Comparison of ENCODE assay signal across 13 cellular contexts in the genomic region with DNA sequence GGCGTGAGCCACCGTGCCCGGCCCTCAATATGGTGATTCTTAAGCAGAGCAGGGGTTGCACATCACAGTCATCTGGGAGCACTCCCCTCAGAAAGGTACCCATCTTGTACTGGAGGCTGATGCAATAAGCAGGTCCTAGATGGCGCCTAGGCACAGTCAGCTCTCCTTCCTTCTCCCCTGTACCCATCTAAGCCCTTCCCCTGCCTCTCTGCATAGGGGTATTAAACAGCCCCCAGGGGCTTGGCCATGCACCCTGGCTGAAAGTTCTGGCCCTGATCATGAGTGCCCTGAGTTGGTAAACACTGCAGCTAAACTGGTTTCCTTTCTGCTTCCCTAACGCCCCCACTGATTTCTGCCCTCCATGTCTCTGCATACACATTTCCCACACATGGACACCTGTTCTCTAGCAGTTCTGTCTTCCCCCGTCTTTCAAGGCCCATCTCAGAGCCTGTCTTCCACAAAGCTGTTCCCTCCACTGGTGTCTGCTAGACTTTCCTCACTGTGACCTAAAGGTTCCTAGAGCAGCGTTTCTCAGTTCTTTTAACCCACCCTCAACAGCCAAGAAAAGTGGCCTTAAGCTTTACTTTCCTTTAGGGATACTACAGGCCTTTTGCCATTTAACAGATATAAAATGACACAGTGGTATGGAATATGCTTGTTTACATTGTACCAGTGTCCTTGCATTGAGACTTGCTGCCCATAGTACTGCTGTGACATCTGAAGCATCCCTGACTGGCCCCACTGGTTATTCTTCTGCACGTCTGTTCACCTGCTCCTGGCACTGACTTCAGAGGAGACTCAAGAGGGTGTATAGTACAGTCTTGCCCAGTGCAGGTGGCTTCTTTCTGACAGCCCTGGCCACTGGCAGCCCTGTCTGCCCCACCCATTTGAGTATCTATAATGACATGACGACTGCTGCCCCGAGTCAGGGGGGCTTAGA. TPM values are rescaled to one million over a fixed set of nuclear protein-coding genes. Genes with fewer than 3 reads are reported as not detected.
DNase-seq lines count a peak whose midpoint lies in the region; ATAC-seq and TF ChIP-seq lines count a peak whose summit lies in the region.
"Had no signal": no experiment of that assay in that cellular context is flagged by ENCODE, and none has a peak within 500 bp of the region (broad histone marks: within the 10 kb centered on the region; RNA-seq: fewer than 3 reads in every experiment).

No MANE protein-coding gene starts in this region.

- H3K36me3 ChIP-seq in mammary epithelial cell (ENCODE audit: insufficient read depth, low read length) (no peaks in the 10 kb centered on the region), PC-3 (ENCODE audit: low read depth, low read length) (no peaks in the 10 kb centered on the region; the same call in 1 of the 2 replicates)

- CTCF ChIA-PET in MCF 10A (lab: Yijun Ruan, JAX) (no interaction called here), mammary epithelial cell (lab: Charles Lee; ENCODE audit: low non-redundant PET) (no interaction called here), PC-3 (lab: Charles Lee) (no interaction called here)

- 52% methylated on average over 10 of the region's 10 CpGs for WGBS in mammary epithelial cell (ENCODE audit: low coverage, missing lambda C conversion rate)

- peaks cover 98% of the 10 kb centered on the region for H3K79me2 ChIP-seq in mammary epithelial cell (ENCODE audit: insufficient read depth, low read length)
- H3K79me2 ChIP-seq in PC-3 (ENCODE audit: low read length) = peaks cover 97% of the 10 kb centered on the region

- POLR2A ChIA-PET in MCF 10A (lab: Yijun Ruan, JAX) = interaction anchor here (0.6 to 0.7 kb wide), 2 partner anchors 38 to 59 kb away, joined by 3 to 4 read pairs; partner anchors contain the start of gene SDF2L1
- POLR2A ChIA-PET in PC-3 (lab: Charles Lee; ENCODE audit: unreplicated experiment) = no interaction called here

- no TSS peak for BruUV-seq in MCF 10A (replicated peaks; lab: Mats Ljungman, UMichigan)
- no TSS peak for BruUV-seq in mammary epithelial cell (replicated peaks; lab: Mats Ljungman, UMichigan)
- no TSS peak for BruUV-seq in PC-3 (replicated peaks; lab: Mats Ljungman, UMichigan)

- H3K4me3 ChIP-seq in mammary epithelial cell (replicated peaks in 1 of 3; ENCODE audit: insufficient read depth in 1 of 3, low read depth in 2 of 3, low read length in 3 of 3) (no peak overlapping the region), PC-3 (ENCODE audit: low read length) (no peak overlapping the region)

- H3K27ac ChIP-seq in mammary epithelial cell (ENCODE audit: insufficient read depth, low read depth, low read length) (no peak overlapping the region), PC-3 (ENCODE audit: low read length) (no peak overlapping the region)
- H3K27ac ChIP-seq: KMS-11 had no signal

- no peak overlapping the region for H2AFZ ChIP-seq in mammary epithelial cell (ENCODE audit: low read depth, low read length)
- no peak overlapping the region for H2AFZ ChIP-seq in PC-3 (ENCODE audit: low read length)

- H3K4me1 Mint-ChIP-seq in MCF 10A (ENCODE audit: insufficient read depth, unreplicated experiment) (peaks cover 14% of the 10 kb centered on the region), T-helper 17 cell (peaks cover 37% of the 10 kb centered on the region), glutamatergic neuron (ENCODE audit: low read depth, unreplicated experiment) (peaks cover 15% of the 10 kb centered on the region), type B pancreatic cell (ENCODE audit: unreplicated experiment) (peaks cover 25% of the 10 kb centered on the region)

- H4K20me1 ChIP-seq in mammary epithelial cell (ENCODE audit: insufficient read depth, low read length) = peaks cover 29% of the 10 kb centered on the region
- peaks cover 53% of the 10 kb centered on the region for H4K20me1 ChIP-seq in PC-3 (ENCODE audit: low read length)

- no peaks in the 10 kb centered on the region for H3K9me2 ChIP-seq in PC-3 (replicated peaks; ENCODE audit: low read length)

- H3K27me3 ChIP-seq in mammary epithelial cell (ENCODE audit: insufficient read depth, low read length) (no peaks in the 10 kb centered on the region), PC-3 (ENCODE audit: low read length) (no peaks in the 10 kb centered on the region)

- no peak for TF ChIP-seq CTCF in MCF 10A (IDR thresholded peaks at IDR 0.05; ENCODE audit: unreplicated experiment)
- TF ChIP-seq CTCF in mammary epithelial cell (conservative IDR thresholded peaks at IDR 0.05 in 1 of 2, IDR thresholded peaks at IDR 0.05 in 1 of 2; ENCODE audit: extremely low read depth in 1 of 2, insufficient read depth in 1 of 2, low read depth in 1 of 2, low read length in 2 of 2) = no peak
- no peak for TF ChIP-seq CTCF in glutamatergic neuron (IDR thresholded peaks at IDR 0.05; ENCODE audit: partially characterized antibody, unreplicated experiment)
- TF ChIP-seq CTCF in type B pancreatic cell (conservative IDR thresholded peaks at IDR 0.05) = no peak
- TF ChIP-seq CTCF in PC-3 (conservative IDR thresholded peaks at IDR 0.05; ENCODE audit: low read depth, low read length) = no peak

- dilution Hi-C loops in mammary epithelial cell (cut with HindIII; ENCODE audit: low sequenced_read_pairs) = loop anchor here (5.0 kb wide), 1 partner anchor 49 kb away; the partner anchor contains the start of genes CCDC116 and YDJC

- H3K4me1 ChIP-seq in mammary epithelial cell (ENCODE audit: insufficient read depth, low read length) (no peaks in the 10 kb centered on the region), PC-3 (ENCODE audit: insufficient read depth, low read length) (peaks cover 11% of the 10 kb centered on the region; the same call in 1 of the 2 replicates)

- H3K4me3 Mint-ChIP-seq in MCF 10A (ENCODE audit: unreplicated experiment) (no peak overlapping the region), T-helper 17 cell (peak overlapping the region; percentile 53), glutamatergic neuron (ENCODE audit: unreplicated experiment) (no peak overlapping the region), type B pancreatic cell (no peak overlapping the region)

- peaks cover 46% of the 10 kb centered on the region for H3K36me3 Mint-ChIP-seq in MCF 10A (ENCODE audit: insufficient read depth, unreplicated experiment)
- peaks cover 3% of the 10 kb centered on the region for H3K36me3 Mint-ChIP-seq in T-helper 17 cell (ENCODE audit: low read depth)
- H3K36me3 Mint-ChIP-seq in glutamatergic neuron (ENCODE audit: unreplicated experiment) = no peaks in the 10 kb centered on the region
- peaks cover 12% of the 10 kb centered on the region for H3K36me3 Mint-ChIP-seq in type B pancreatic cell

- no peaks in the 10 kb centered on the region for H3K9me3 ChIP-seq in mammary epithelial cell (replicated peaks; ENCODE audit: insufficient read depth, low read length)
- no peaks in the 10 kb centered on the region for H3K9me3 ChIP-seq in T-helper 17 cell (ENCODE audit: control insufficient read depth, low read length, poor library complexity, severe bottlenecking)
- no peaks in the 10 kb centered on the region for H3K9me3 ChIP-seq in PC-3 (ENCODE audit: low read length)

- ATAC-seq in T-helper 17 cell (no peak), PC-3 (no peak), HG03159 (IDR thresholded peaks at IDR 0.05; ENCODE audit: unreplicated experiment) (no peak)
- ATAC-seq: HCT116 had no signal

- no peak overlapping the region for H3K4me2 ChIP-seq in mammary epithelial cell (ENCODE audit: insufficient read depth, low read depth, low read length)
- no peak overlapping the region for H3K4me2 ChIP-seq in PC-3 (ENCODE audit: low read length)
- H3K4me2 ChIP-seq: KMS-11 had no signal

- no peak for DNase-seq in MCF 10A (ENCODE audit: unreplicated experiment)
- DNase-seq in mammary epithelial cell = no peak
- DNase-seq in T-helper 17 cell = no peak
- no peak for DNase-seq in glutamatergic neuron
- no peak for DNase-seq in type B pancreatic cell (ENCODE audit: extremely low spot score, unreplicated experiment)
- no peak for DNase-seq in PC-3
- no peak for DNase-seq in cerebellar cortex (ENCODE audit: low spot score)
- DNase-seq: aorta, NCI-H226, SHP77 treated with DMSO at 0.1 percent for 48 hours had no signal

- intact Hi-C loops in MCF 10A (cut with micrococcal nuclease) = no loop called here
- intact Hi-C loops in mammary epithelial cell (cut with micrococcal nuclease) = no loop called here
- intact Hi-C loops in PC-3 (cut with micrococcal nuclease) = no loop called here

- H3K27ac Mint-ChIP-seq in MCF 10A (ENCODE audit: low read depth, unreplicated experiment) (peak overlapping the region; percentile 43), T-helper 17 cell (peak overlapping the region; percentile 88), glutamatergic neuron (ENCODE audit: unreplicated experiment) (peak overlapping the region; percentile 42), type B pancreatic cell (peak overlapping the region; percentile 19)

- no peaks in the 10 kb centered on the region for H3K9me3 Mint-ChIP-seq in MCF 10A (ENCODE audit: unreplicated experiment)
- no peaks in the 10 kb centered on the region for H3K9me3 Mint-ChIP-seq in glutamatergic neuron (ENCODE audit: unreplicated experiment)
- no peaks in the 10 kb centered on the region for H3K9me3 Mint-ChIP-seq in type B pancreatic cell

- H3F3A ChIP-seq in PC-3 (ENCODE audit: low read length, unreplicated experiment) = no peaks in the 10 kb centered on the region

- in situ Hi-C loops in mammary epithelial cell (cut with MboI; ENCODE audit: low sequenced_read_pairs in 2 of 2) = no loop called here

- no peak overlapping the region for H3K9ac ChIP-seq in mammary epithelial cell (ENCODE audit: insufficient read depth, low read length)
- no peak overlapping the region for H3K9ac ChIP-seq in PC-3 (ENCODE audit: low read length)
- H3K9ac ChIP-seq: KMS-11 had no signal

- H3K27me3 Mint-ChIP-seq in MCF 10A (ENCODE audit: insufficient read depth, unreplicated experiment) = no peaks in the 10 kb centered on the region
- no peaks in the 10 kb centered on the region for H3K27me3 Mint-ChIP-seq in T-helper 17 cell
- peaks cover 3% of the 10 kb centered on the region for H3K27me3 Mint-ChIP-seq in glutamatergic neuron (ENCODE audit: unreplicated experiment)
- H3K27me3 Mint-ChIP-seq in type B pancreatic cell = no peaks in the 10 kb centered on the region

RNA-seq across cellular contexts. Expression of gene UBE2L3, which starts 15.6 kb away (rescaled TPM):
- 44.2 and 49.0 TPM in 2 replicates for total RNA-seq in MCF 10A (2022)
- total RNA-seq in mammary epithelial cell = 10 to 100 TPM; 37.5 to 60.1 TPM
- polyA plus RNA-seq in mammary epithelial cell = 57.5 TPM
- 29.6 TPM for polyA minus RNA-seq in mammary epithelial cell
- 10 to 100 TPM; 25.7 to 30.4 TPM for total RNA-seq in T-helper 17 cell
- total RNA-seq in glutamatergic neuron (ENCODE audit: unreplicated experiment) = 55.9 TPM
- total RNA-seq in type B pancreatic cell (ENCODE audit: low replicate concordance) = 60.8 and 63.1 TPM in 2 replicates
- total RNA-seq in PC-3 (2014; rRNA removed) = 50.7 and 72.0 TPM in 2 replicates

RNA-seq across cellular contexts. Expression of gene RIMBP3C, which starts 31.8 kb away (rescaled TPM):
- total RNA-seq in MCF 10A (2022) (0.14 and 0.20 TPM in 2 replicates), mammary epithelial cell (not detected), T-helper 17 cell (1 to 10 TPM in 1 of 2 donors, under 1 TPM in 1; 0.34 to 1.2 TPM), glutamatergic neuron (ENCODE audit: unreplicated experiment) (0.22 TPM), type B pancreatic cell (ENCODE audit: low replicate concordance) (0.17 and 0.34 TPM in 2 replicates), PC-3 (2014; rRNA removed) (0.29 TPM in 1 of 2 replicates, not detected in the other)
- 0.03 TPM for polyA plus RNA-seq in mammary epithelial cell
- polyA minus RNA-seq in mammary epithelial cell = not detected
- polyA plus RNA-seq: aorta had no signal

RNA-seq across cellular contexts. Expression of gene YDJC, which starts 46.8 kb away (rescaled TPM):
- total RNA-seq in MCF 10A (2022) = 58.6 and 83.5 TPM in 2 replicates
- 10 to 100 TPM; 33.8 to 47.6 TPM for total RNA-seq in mammary epithelial cell
- 41.1 TPM for polyA plus RNA-seq in mammary epithelial cell
- polyA minus RNA-seq in mammary epithelial cell = 29.9 TPM
- 10 to 100 TPM; 28.3 to 31.0 TPM for total RNA-seq in T-helper 17 cell
- 10.3 TPM for total RNA-seq in glutamatergic neuron (ENCODE audit: unreplicated experiment)
- total RNA-seq in type B pancreatic cell (ENCODE audit: low replicate concordance) = 20.7 and 24.5 TPM in 2 replicates
- 79.4 and 122 TPM in 2 replicates for total RNA-seq in PC-3 (2014; rRNA removed)

RNA-seq across cellular contexts. Expression of gene CCDC116, which starts 49.5 kb away (rescaled TPM):
- 0.21 TPM in 1 of 2 replicates, not detected in the other for total RNA-seq in MCF 10A (2022)
- total RNA-seq in mammary epithelial cell = under 1 TPM; 0.17 to 0.31 TPM
- polyA plus RNA-seq in mammary epithelial cell = 0.03 TPM
- not detected for polyA minus RNA-seq in mammary epithelial cell
- total RNA-seq in T-helper 17 cell = under 1 TPM in 1 of 2 donors, not detected in 1; 0.13 TPM
- 0.71 TPM for total RNA-seq in glutamatergic neuron (ENCODE audit: unreplicated experiment)
- total RNA-seq in type B pancreatic cell (ENCODE audit: low replicate concordance) = 0.21 and 0.87 TPM in 2 replicates
- not detected in 2 replicates for total RNA-seq in PC-3 (2014; rRNA removed)

RNA-seq across cellular contexts. Expression of gene SDF2L1, which starts 59.0 kb away (rescaled TPM):
- 91.5 and 123 TPM in 2 replicates for total RNA-seq in MCF 10A (2022)
- total RNA-seq in mammary epithelial cell = 10 to 100 TPM; 13.3 to 52.0 TPM
- 56.2 TPM for polyA plus RNA-seq in mammary epithelial cell
- polyA minus RNA-seq in mammary epithelial cell = 14.6 TPM
- 10 to 100 TPM; 25.6 to 30.1 TPM for total RNA-seq in T-helper 17 cell
- 24.0 TPM for total RNA-seq in glutamatergic neuron (ENCODE audit: unreplicated experiment)
- total RNA-seq in type B pancreatic cell (ENCODE audit: low replicate concordance) = 56.3 and 56.5 TPM in 2 replicates
- total RNA-seq in PC-3 (2014; rRNA removed) = 180 and 214 TPM in 2 replicates

Comparison
In these comparisons a context has a peak if more than half of its experiments do, and no peak if none do; other contexts are left out.
1. H3K27ac Mint-ChIP-seq: peak in every context shown above with its lines; median percentile 88 in T-helper 17 cell; 43 in MCF 10A; 42 in glutamatergic neuron; 19 in type B pancreatic cell.